ENCODE assay signal across 2 cellular contexts in the genomic region with DNA sequence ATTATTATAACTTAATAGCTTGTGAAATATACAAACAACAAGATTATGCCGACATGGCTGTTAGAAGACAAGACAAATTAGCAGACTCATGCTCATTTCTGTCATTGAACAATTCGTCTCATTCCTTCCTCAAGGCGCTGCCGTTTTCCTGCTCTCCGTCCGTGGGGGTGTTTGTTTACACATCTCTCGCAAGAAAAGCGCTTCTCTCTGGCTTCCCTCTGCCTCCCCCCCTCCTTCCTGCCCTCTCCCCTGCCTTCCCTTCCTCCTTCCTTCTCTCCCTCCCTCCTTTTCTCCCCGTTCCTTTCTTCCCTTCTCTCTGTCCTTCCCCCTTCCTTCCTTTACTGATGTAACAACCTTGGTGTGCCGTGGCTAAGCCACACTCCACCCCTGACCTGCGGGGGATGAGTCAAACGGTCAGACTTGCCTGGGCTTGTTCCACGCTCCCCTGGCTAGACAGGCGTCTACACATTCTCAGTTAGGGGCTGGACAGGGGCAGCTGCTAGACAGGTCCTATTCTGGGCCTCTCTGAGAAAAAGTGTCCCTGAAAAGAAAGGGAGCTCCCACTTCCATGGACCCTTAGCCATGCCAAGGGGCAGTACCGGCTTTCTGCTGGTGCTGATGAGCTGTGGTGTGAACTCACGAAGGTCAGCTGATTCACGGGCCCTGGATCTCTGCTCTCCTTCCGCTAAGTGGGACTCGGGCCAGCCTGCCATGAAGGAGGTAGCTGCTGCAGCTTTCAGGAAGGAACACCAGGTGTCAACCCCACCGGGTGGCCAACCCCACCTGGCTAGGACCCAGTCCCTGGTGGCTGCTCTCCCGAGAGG.
TF ChIP-seq lines count a peak whose summit lies in the region.

No MANE protein-coding gene starts in this region.

TF ChIP-seq in PFSK-1, 5 proteins besides CTCF, POLR2A, EP300 and RAD21:
- TF ChIP-seq SIN3A (IDR thresholded peaks at IDR 0.05; ENCODE audit: borderline replicate concordance, insufficient read depth, low read length): no peak
- no peak for TF ChIP-seq POLR2AphosphoS5 (IDR thresholded peaks at IDR 0.05; ENCODE audit: low read depth, low read length)
- TF ChIP-seq TAF1 (IDR thresholded peaks at IDR 0.05; ENCODE audit: borderline replicate concordance, insufficient read depth, low read length): no peak
- TF ChIP-seq, protein P1, sequence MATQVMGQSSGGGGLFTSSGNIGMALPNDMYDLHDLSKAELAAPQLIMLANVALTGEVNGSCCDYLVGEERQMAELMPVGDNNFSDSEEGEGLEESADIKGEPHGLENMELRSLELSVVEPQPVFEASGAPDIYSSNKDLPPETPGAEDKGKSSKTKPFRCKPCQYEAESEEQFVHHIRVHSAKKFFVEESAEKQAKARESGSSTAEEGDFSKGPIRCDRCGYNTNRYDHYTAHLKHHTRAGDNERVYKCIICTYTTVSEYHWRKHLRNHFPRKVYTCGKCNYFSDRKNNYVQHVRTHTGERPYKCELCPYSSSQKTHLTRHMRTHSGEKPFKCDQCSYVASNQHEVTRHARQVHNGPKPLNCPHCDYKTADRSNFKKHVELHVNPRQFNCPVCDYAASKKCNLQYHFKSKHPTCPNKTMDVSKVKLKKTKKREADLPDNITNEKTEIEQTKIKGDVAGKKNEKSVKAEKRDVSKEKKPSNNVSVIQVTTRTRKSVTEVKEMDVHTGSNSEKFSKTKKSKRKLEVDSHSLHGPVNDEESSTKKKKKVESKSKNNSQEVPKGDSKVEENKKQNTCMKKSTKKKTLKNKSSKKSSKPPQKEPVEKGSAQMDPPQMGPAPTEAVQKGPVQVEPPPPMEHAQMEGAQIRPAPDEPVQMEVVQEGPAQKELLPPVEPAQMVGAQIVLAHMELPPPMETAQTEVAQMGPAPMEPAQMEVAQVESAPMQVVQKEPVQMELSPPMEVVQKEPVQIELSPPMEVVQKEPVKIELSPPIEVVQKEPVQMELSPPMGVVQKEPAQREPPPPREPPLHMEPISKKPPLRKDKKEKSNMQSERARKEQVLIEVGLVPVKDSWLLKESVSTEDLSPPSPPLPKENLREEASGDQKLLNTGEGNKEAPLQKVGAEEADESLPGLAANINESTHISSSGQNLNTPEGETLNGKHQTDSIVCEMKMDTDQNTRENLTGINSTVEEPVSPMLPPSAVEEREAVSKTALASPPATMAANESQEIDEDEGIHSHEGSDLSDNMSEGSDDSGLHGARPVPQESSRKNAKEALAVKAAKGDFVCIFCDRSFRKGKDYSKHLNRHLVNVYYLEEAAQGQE (IDR thresholded peaks at IDR 0.05; ENCODE audit: insufficient read depth in 1 of 2, low read depth in 2 of 2, low read length in 2 of 2): peak; percentile 38 to 42; a peak in 2 of 4 replicates
- TF ChIP-seq FOXP2 (optimal IDR thresholded peaks at IDR 0.05; ENCODE audit: borderline replicate concordance, extremely low read depth, extremely low read length, insufficient read depth): no peak

TF ChIP-seq in H1, 55 proteins besides CTCF, POLR2A, EP300 and RAD21:
- TF ChIP-seq CREB1 (IDR thresholded peaks at IDR 0.05) (no peak), SAP30 (IDR thresholded peaks at IDR 0.05; ENCODE audit: insufficient read depth, insufficient replicate concordance, low read length) (no peak), EZH2 (IDR thresholded peaks at IDR 0.05; ENCODE audit: low read depth, low read length, severe bottlenecking) (no peak), HDAC6 (IDR thresholded peaks at IDR 0.05; ENCODE audit: low read depth, low read length) (no peak), KDM4A (IDR thresholded peaks at IDR 0.05; ENCODE audit: low read depth, low read length, severe bottlenecking) (peak; percentile 11), SUZ12 (IDR thresholded peaks at IDR 0.05; ENCODE audit: low read length) (no peak), HDAC2 (IDR thresholded peaks at IDR 0.05; ENCODE audit: borderline replicate concordance in 1 of 2, low read depth in 2 of 2, low read length in 2 of 2) (no peak), ZNF274 (IDR thresholded peaks at IDR 0.05; ENCODE audit: borderline replicate concordance, extremely low read depth, low read length) (no peak), CTBP2 (IDR thresholded peaks at IDR 0.05; ENCODE audit: borderline replicate concordance, insufficient read depth, insufficient read length, low read length) (no peak), CHD2 (IDR thresholded peaks at IDR 0.05; ENCODE audit: low read length) (no peak), SIN3A (conservative IDR thresholded peaks at IDR 0.05 in 1 of 2, IDR thresholded peaks at IDR 0.05 in 1 of 2; ENCODE audit: low read depth in 1 of 2, low read length in 2 of 2) (no peak), EGR1 (IDR thresholded peaks at IDR 0.05; ENCODE audit: borderline replicate concordance, low read depth, low read length) (0 out of 2 replicates have a peak, but pooled peaks have one; percentile 32), RBBP5 (IDR thresholded peaks at IDR 0.05; ENCODE audit: borderline replicate concordance, low read depth, low read length) (no peak), JUN (IDR thresholded peaks at IDR 0.05; ENCODE audit: low read depth, low read length) (no peak), POLR2AphosphoS5 (IDR thresholded peaks at IDR 0.05; ENCODE audit: low read depth, low read length) (no peak), SIX5 (IDR thresholded peaks at IDR 0.05; ENCODE audit: low read depth, low read length) (no peak), BCL11A (IDR thresholded peaks at IDR 0.05; ENCODE audit: low read depth in 2 of 2, low read length in 2 of 2) (no peak), ASH2L (IDR thresholded peaks at IDR 0.05; ENCODE audit: low read length) (peak; percentile 57), SP1 (IDR thresholded peaks at IDR 0.05; ENCODE audit: low read depth, low read length) (no peak), POU5F1 (IDR thresholded peaks at IDR 0.05; ENCODE audit: low read depth, low read length) (no peak), SRF (IDR thresholded peaks at IDR 0.05; ENCODE audit: low read depth, low read length) (no peak), CHD1 (IDR thresholded peaks at IDR 0.05; ENCODE audit: low read depth, low read length) (no peak), BACH1 (IDR thresholded peaks at IDR 0.05; ENCODE audit: low read length) (no peak), TAF1 (IDR thresholded peaks at IDR 0.05; ENCODE audit: low read depth, low read length) (peak; percentile 18; the same call in 1 of the 2 replicates)
- TF ChIP-seq, protein P2, sequence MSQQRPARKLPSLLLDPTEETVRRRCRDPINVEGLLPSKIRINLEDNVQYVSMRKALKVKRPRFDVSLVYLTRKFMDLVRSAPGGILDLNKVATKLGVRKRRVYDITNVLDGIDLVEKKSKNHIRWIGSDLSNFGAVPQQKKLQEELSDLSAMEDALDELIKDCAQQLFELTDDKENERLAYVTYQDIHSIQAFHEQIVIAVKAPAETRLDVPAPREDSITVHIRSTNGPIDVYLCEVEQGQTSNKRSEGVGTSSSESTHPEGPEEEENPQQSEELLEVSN (IDR thresholded peaks at IDR 0.05): peak; percentile 30; the same call in 1 of the 2 replicates
